Comparison of ENCODE assay signal across 1 cellular context in genomic region chr15:51724673-51725072, GRCh38.
A peak's percentile ranks its signal among the peaks of the same experiment; 100 is the strongest.
TF ChIP-seq lines count a peak whose summit lies in the region.

No MANE protein-coding gene starts in this region.

TF ChIP-seq in K562, 482 proteins besides CTCF, POLR2A, EP300 and RAD21:
- TF ChIP-seq ARID1B (IDR thresholded peaks at IDR 0.05) (peak; percentile 19; the same call in 1 of the 2 replicates), POLR2G (IDR thresholded peaks at IDR 0.05; ENCODE audit: low read depth, low read length) (no peak), PURB (CRISPR knock-in tag; IDR thresholded peaks at IDR 0.05; ENCODE audit: low read depth) (no peak), RCOR1 (IDR thresholded peaks at IDR 0.05; ENCODE audit: borderline replicate concordance in 1 of 2, low read depth in 2 of 2, low read length in 2 of 2) (peak in 1 of 2 experiments; percentile 72; a peak in 1 of 4 replicates), SMARCA4 (IDR thresholded peaks at IDR 0.05) (0 out of 2 replicates have a peak, but pooled peaks have one; percentile 15), CBFA2T3 (IDR thresholded peaks at IDR 0.05) (peak; percentile 55; the same call in 1 of the 2 replicates), MEIS2 (IDR thresholded peaks at IDR 0.05; ENCODE audit: partially characterized antibody) (peak; percentile 33), RB1 (IDR thresholded peaks at IDR 0.05; ENCODE audit: low read depth) (no peak), SREBF2 (CRISPR knock-in tag; IDR thresholded peaks at IDR 0.05) (no peak), KDM1A (IDR thresholded peaks at IDR 0.05) (peak; percentile 67 to 69; a peak in 3 of 4 replicates), TCF3 (CRISPR knock-in tag; IDR thresholded peaks at IDR 0.05) (0 out of 2 replicates have a peak, but pooled peaks have one; percentile 7), BRF1 (IDR thresholded peaks at IDR 0.05; ENCODE audit: borderline replicate concordance, extremely low read depth, insufficient read length) (no peak), ZNF76 (CRISPR knock-in tag; IDR thresholded peaks at IDR 0.05; ENCODE audit: borderline replicate concordance) (no peak)
